9 cellular contexts compared by ENCODE assay signal in genomic region chr19:5291588-5292193, GRCh38. TPM values are rescaled to one million over a fixed set of nuclear protein-coding genes. Genes with fewer than 3 reads are reported as not detected.
A peak's percentile ranks its signal among the peaks of the same experiment; 100 is the strongest.
DNase-seq lines count a peak whose midpoint lies in the region; ATAC-seq and TF ChIP-seq lines count a peak whose summit lies in the region.
"Had no signal": no experiment of that assay in that cellular context is flagged by ENCODE, and none has a peak within 500 bp of the region (broad histone marks: within the 10 kb centered on the region; RNA-seq: fewer than 3 reads in every experiment).

No MANE protein-coding gene starts in this region.

- no peak for ATAC-seq in stimulated activated naive CD8-positive, alpha-beta T cell treated with anti-CD3 and anti-CD28 coated beads, Interleukin-15, Interleukin-2, amounts not matched to agents 100 U/mL and 50 U/mL, for 24 hours
- ATAC-seq in effector memory CD8-positive, alpha-beta T cell (replicated peaks), result no peak

- no peaks in the 10 kb centered on the region for H3K27me3 ChIP-seq in vagina

- intact Hi-C loops in vagina (cut with DNase I), result no loop called here

- peaks cover 24% of the 10 kb centered on the region for H3K4me1 Mint-ChIP-seq in stimulated activated naive CD8-positive, alpha-beta T cell treated with anti-CD3 and anti-CD28 coated beads, Interleukin-15, Interleukin-2, amounts not matched to agents 100 ng/mL and 50 ng/mL, for 24 hours (ENCODE audit: low read depth)
- peaks cover 15 to 16% of the 10 kb centered on the region in 2 donors for H3K4me1 Mint-ChIP-seq in effector memory CD8-positive, alpha-beta T cell (ENCODE audit: low read depth in 2 of 2)
- peaks cover 46% of the 10 kb centered on the region for H3K4me1 Mint-ChIP-seq in neural crest cell

- H3K9me3 Mint-ChIP-seq in stimulated activated naive CD8-positive, alpha-beta T cell treated with anti-CD3 and anti-CD28 coated beads, Interleukin-15, Interleukin-2, amounts not matched to agents 100 ng/mL and 50 ng/mL, for 24 hours, result no peaks in the 10 kb centered on the region
- no peaks in the 10 kb centered on the region for H3K9me3 Mint-ChIP-seq in effector memory CD8-positive, alpha-beta T cell
- H3K9me3 Mint-ChIP-seq in neural crest cell, result no peaks in the 10 kb centered on the region

- H3K4me1 ChIP-seq in vagina, result peaks cover 74% of the 10 kb centered on the region

- H3K36me3 ChIP-seq in vagina, result no peaks in the 10 kb centered on the region

- peak overlapping the region; percentile 73 to 86 for H3K4me3 ChIP-seq in vagina

- peak overlapping the region; percentile 55 for H3K4me3 Mint-ChIP-seq in stimulated activated naive CD8-positive, alpha-beta T cell treated with anti-CD3 and anti-CD28 coated beads, Interleukin-15, Interleukin-2, amounts not matched to agents 100 ng/mL and 50 ng/mL, for 24 hours
- H3K4me3 Mint-ChIP-seq in effector memory CD8-positive, alpha-beta T cell, result peak overlapping the region; percentile 54 to 64
- H3K4me3 Mint-ChIP-seq in neural crest cell, result peak overlapping the region; percentile 84

- TF ChIP-seq CTCF in neural crest cell (conservative IDR thresholded peaks at IDR 0.05) (no peak), vagina (IDR thresholded peaks at IDR 0.05) (no peak)

- H3K27ac ChIP-seq in vagina, result peak overlapping the region; percentile 91

- H3K9me3 ChIP-seq in vagina, result no peaks in the 10 kb centered on the region

- no peaks in the 10 kb centered on the region for H3K36me3 Mint-ChIP-seq in stimulated activated naive CD8-positive, alpha-beta T cell treated with anti-CD3 and anti-CD28 coated beads, Interleukin-15, Interleukin-2, amounts not matched to agents 100 ng/mL and 50 ng/mL, for 24 hours (ENCODE audit: low read depth)
- peaks cover 3% of the 10 kb centered on the region for H3K36me3 Mint-ChIP-seq in effector memory CD8-positive, alpha-beta T cell (ENCODE audit: insufficient read depth)
- no peaks in the 10 kb centered on the region for H3K36me3 Mint-ChIP-seq in neural crest cell (ENCODE audit: low read depth)

- H3K27me3 Mint-ChIP-seq in stimulated activated naive CD8-positive, alpha-beta T cell treated with anti-CD3 and anti-CD28 coated beads, Interleukin-15, Interleukin-2, amounts not matched to agents 100 ng/mL and 50 ng/mL, for 24 hours, result peaks cover 24% of the 10 kb centered on the region
- H3K27me3 Mint-ChIP-seq in effector memory CD8-positive, alpha-beta T cell, result peaks cover 45 to 65% of the 10 kb centered on the region in 2 donors
- no peaks in the 10 kb centered on the region for H3K27me3 Mint-ChIP-seq in neural crest cell (ENCODE audit: low read depth)

- DNase-seq in stimulated activated naive CD8-positive, alpha-beta T cell treated with anti-CD3 and anti-CD28 coated beads, Interleukin-15, Interleukin-2, amounts not matched to agents 100 U/mL and 50 U/mL, for 24 hours, result no peak
- DNase-seq in effector memory CD8-positive, alpha-beta T cell, result no peak
- DNase-seq in neural crest cell (ENCODE audit: low read depth, low spot score) (no peak), vagina (ENCODE audit: extremely low spot score in 2 of 2) (no peak), HPDE6-E6E7 (ENCODE audit: extremely low spot score) (no peak), NCI-H2029 (lab: John Stamatoyannopoulos, UW) (no peak), NCI-H2196 treated with DMSO at 0.1 percent for 48 hours (lab: John Stamatoyannopoulos, UW; ENCODE audit: unreplicated experiment) (no peak)
- DNase-seq: occipital lobe had no signal

- TF ChIP-seq POLR2A in vagina (IDR thresholded peaks at IDR 0.05), result no peak

- no peak overlapping the region for H3K27ac Mint-ChIP-seq in stimulated activated naive CD8-positive, alpha-beta T cell treated with anti-CD3 and anti-CD28 coated beads, Interleukin-15, Interleukin-2, amounts not matched to agents 100 ng/mL and 50 ng/mL, for 24 hours
- H3K27ac Mint-ChIP-seq in effector memory CD8-positive, alpha-beta T cell, result no peak overlapping the region
- peak overlapping the region; percentile 89 for H3K27ac Mint-ChIP-seq in neural crest cell (ENCODE audit: unreplicated experiment)

RNA-seq across cellular contexts. Expression of gene PTPRS, which starts 48.9 kb away (rescaled TPM):
- total RNA-seq in neural crest cell, result 333 and 357 TPM in 2 replicates
- total RNA-seq in vagina, result 295 TPM
